17 cellular contexts compared by ENCODE assay signal in genomic region chr2:101735166-101735533, GRCh38. TPM values are rescaled to one million over a fixed set of nuclear protein-coding genes. Genes with fewer than 3 reads are reported as not detected.
DNase-seq lines count a peak whose midpoint lies in the region; ATAC-seq and TF ChIP-seq lines count a peak whose summit lies in the region.
"Had no signal": no experiment of that assay in that cellular context is flagged by ENCODE, and none has a peak within 500 bp of the region (broad histone marks: within the 10 kb centered on the region; RNA-seq: fewer than 3 reads in every experiment).

No MANE protein-coding gene starts in this region.

- H3K9me3 ChIP-seq in cardiac muscle cell (ENCODE audit: low read depth) (no peaks in the 10 kb centered on the region), right cardiac atrium (ENCODE audit: control insufficient read depth, low read length) (no peaks in the 10 kb centered on the region), SU-DHL-6 (ENCODE audit: insufficient read depth, low read length) (no peaks in the 10 kb centered on the region), mucosa of descending colon (no peaks in the 10 kb centered on the region)
- H3K9me3 ChIP-seq: HAP-1, neutrophil, upper lobe of left lung had no signal

- H3K27ac Mint-ChIP-seq in glutamatergic neuron (ENCODE audit: unreplicated experiment) = peak overlapping the region; percentile 97
- peak overlapping the region; percentile 64 for H3K27ac Mint-ChIP-seq in stimulated activated memory B cell treated with anti-CD40 and anti-IgM and Interleukin-4, amounts not matched to agents 10 μg/mL and 1 μg/mL and 100 μg/mL, for 72 hours

- peaks cover 9% of the 10 kb centered on the region for H3K9me3 Mint-ChIP-seq in glutamatergic neuron (ENCODE audit: unreplicated experiment)
- H3K9me3 Mint-ChIP-seq in stimulated activated memory B cell treated with anti-CD40 and anti-IgM and Interleukin-4, amounts not matched to agents 10 μg/mL and 1 μg/mL and 100 μg/mL, for 72 hours = no peaks in the 10 kb centered on the region
- H3K9me3 Mint-ChIP-seq: effector memory CD8-positive, alpha-beta T cell had no signal

- TF ChIP-seq CTCF in cardiac muscle cell (IDR thresholded peaks at IDR 0.05; ENCODE audit: low read depth, low read length) (no peak), SU-DHL-6 (IDR thresholded peaks at IDR 0.05; ENCODE audit: insufficient read depth, low read length, poor library complexity, severe bottlenecking) (no peak), glutamatergic neuron (IDR thresholded peaks at IDR 0.05; ENCODE audit: partially characterized antibody, unreplicated experiment) (no peak), mucosa of descending colon (IDR thresholded peaks at IDR 0.05) (no peak)

- H3K27me3 ChIP-seq in cardiac muscle cell (no peaks in the 10 kb centered on the region), right cardiac atrium (ENCODE audit: control insufficient read depth, insufficient read depth) (no peaks in the 10 kb centered on the region), SU-DHL-6 (ENCODE audit: low read length) (no peaks in the 10 kb centered on the region)
- H3K27me3 ChIP-seq: neutrophil, upper lobe of left lung had no signal

- 0 out of 2 replicates have a peak, but pooled peaks cover 11% of the 10 kb centered on the region for H3F3A ChIP-seq in SU-DHL-6 (ENCODE audit: insufficient read depth)

- peaks cover 33% of the 10 kb centered on the region; the same call in 1 of the 2 replicates for H4K20me1 ChIP-seq in SU-DHL-6 (ENCODE audit: low read depth, low read length)

- no peaks in the 10 kb centered on the region for H3K36me3 ChIP-seq in cardiac muscle cell
- no peaks in the 10 kb centered on the region for H3K36me3 ChIP-seq in SU-DHL-6 (ENCODE audit: low read length)
- H3K36me3 ChIP-seq in mucosa of descending colon (ENCODE audit: low read depth) = no peaks in the 10 kb centered on the region
- H3K36me3 ChIP-seq: HAP-1, upper lobe of left lung had no signal

- H3K4me1 ChIP-seq in cardiac muscle cell (ENCODE audit: low read depth) = peaks cover 41% of the 10 kb centered on the region
- H3K4me1 ChIP-seq in right cardiac atrium (ENCODE audit: control insufficient read depth, insufficient read depth, low read length) = peaks cover 28% of the 10 kb centered on the region
- H3K4me1 ChIP-seq in mucosa of descending colon (ENCODE audit: low read depth) = peaks cover 7% of the 10 kb centered on the region

- H3K9ac ChIP-seq in SU-DHL-6 (ENCODE audit: low read length) = no peak overlapping the region

- no peak for ATAC-seq in right cardiac atrium
- ATAC-seq in stimulated activated memory B cell treated with anti-CD40 and anti-IgM and Interleukin-4, amounts not matched to agents 10 μg/mL and 1 μg/mL and 100 μg/mL, for 72 hours = peak; percentile 37
- ATAC-seq in GM21423 (IDR thresholded peaks at IDR 0.05; ENCODE audit: unreplicated experiment) = no peak
- no peak for ATAC-seq in mucosa of descending colon
- ATAC-seq: effector memory CD8-positive, alpha-beta T cell had no signal

- H3K4me3 Mint-ChIP-seq in glutamatergic neuron (ENCODE audit: unreplicated experiment) = peak overlapping the region; percentile 86
- H3K4me3 Mint-ChIP-seq in stimulated activated memory B cell treated with anti-CD40 and anti-IgM and Interleukin-4, amounts not matched to agents 10 μg/mL and 1 μg/mL and 100 μg/mL, for 72 hours = no peak overlapping the region

- no peaks in the 10 kb centered on the region for H3K9me2 ChIP-seq in SU-DHL-6 (replicated peaks; ENCODE audit: insufficient read depth, low read length)

- H3K4me3 ChIP-seq in cardiac muscle cell (no peak overlapping the region), right cardiac atrium (ENCODE audit: low read length) (no peak overlapping the region), SU-DHL-6 (ENCODE audit: insufficient read depth, low read length, poor library complexity, severe bottlenecking) (no peak overlapping the region), mucosa of descending colon (no peak overlapping the region)
- H3K4me3 ChIP-seq: HAP-1, lung, upper lobe of left lung had no signal

- H3K79me2 ChIP-seq in SU-DHL-6 (ENCODE audit: insufficient read depth, low read length) = peaks cover 99% of the 10 kb centered on the region

- H3K4me1 Mint-ChIP-seq in glutamatergic neuron (ENCODE audit: low read depth, unreplicated experiment) = peaks cover 71% of the 10 kb centered on the region
- peaks cover 86% of the 10 kb centered on the region for H3K4me1 Mint-ChIP-seq in stimulated activated memory B cell treated with anti-CD40 and anti-IgM and Interleukin-4, amounts not matched to agents 10 μg/mL and 1 μg/mL and 100 μg/mL, for 72 hours

- H3K27ac ChIP-seq in cardiac muscle cell (peak overlapping the region; percentile 17), right cardiac atrium (ENCODE audit: low read length) (no peak overlapping the region), SU-DHL-6 (ENCODE audit: low read depth, low read length) (peak overlapping the region; percentile 37)

- H3K36me3 Mint-ChIP-seq in glutamatergic neuron (ENCODE audit: unreplicated experiment) = no peaks in the 10 kb centered on the region
- peaks cover 3% of the 10 kb centered on the region for H3K36me3 Mint-ChIP-seq in stimulated activated memory B cell treated with anti-CD40 and anti-IgM and Interleukin-4, amounts not matched to agents 10 μg/mL and 1 μg/mL and 100 μg/mL, for 72 hours

- DNase-seq in cardiac muscle cell (ENCODE audit: low read depth in 1 of 2, low spot score in 1 of 2) (no peak), right cardiac atrium (no peak), glutamatergic neuron (no peak), pons (ENCODE audit: low spot score) (no peak), mucosa of descending colon (no peak)
- DNase-seq: ACHN; effector memory CD8-positive, alpha-beta T cell; GDM1; NCI-H2081; stimulated activated CD4-positive, alpha-beta T cell treated with anti-CD3 and anti-CD28 coated beads, Interleukin-4, amount 100 ng/mL, for 4 hours; upper lobe of left lung had no signal

- peaks cover 3% of the 10 kb centered on the region for H3K27me3 Mint-ChIP-seq in glutamatergic neuron (ENCODE audit: unreplicated experiment)
- H3K27me3 Mint-ChIP-seq in stimulated activated memory B cell treated with anti-CD40 and anti-IgM and Interleukin-4, amounts not matched to agents 10 μg/mL and 1 μg/mL and 100 μg/mL, for 72 hours = no peaks in the 10 kb centered on the region
- H3K27me3 Mint-ChIP-seq: effector memory CD8-positive, alpha-beta T cell had no signal

- intact Hi-C loops in right cardiac atrium (cut with DNase I) (no loop called here), mucosa of descending colon (cut with DNase I, micrococcal nuclease) (no loop called here)

- peak overlapping the region; percentile 1 for H3K4me2 ChIP-seq in SU-DHL-6 (ENCODE audit: low read depth, low read length, poor library complexity, severe bottlenecking)

- H2AFZ ChIP-seq in SU-DHL-6 (ENCODE audit: low read depth, low read length, severe bottlenecking) = no peak overlapping the region

RNA-seq across cellular contexts. Expression of gene MAP4K4, which starts 37.6 kb away (rescaled TPM):
- total RNA-seq in cardiac muscle cell = 82.2 and 131 TPM in 2 replicates
- polyA plus RNA-seq in cardiac muscle cell = 61.6 and 71.6 TPM in 2 replicates
- 10 to 100 TPM; 56.4 to 64.5 (median 61.8) TPM for total RNA-seq in right cardiac atrium
- 30.8 TPM for polyA plus RNA-seq in right cardiac atrium
- 756 TPM for total RNA-seq in glutamatergic neuron (ENCODE audit: unreplicated experiment)
- 10 to 100 TPM; 26.4 to 54.6 (median 34.2) TPM for total RNA-seq in mucosa of descending colon
